In the genomic region with DNA sequence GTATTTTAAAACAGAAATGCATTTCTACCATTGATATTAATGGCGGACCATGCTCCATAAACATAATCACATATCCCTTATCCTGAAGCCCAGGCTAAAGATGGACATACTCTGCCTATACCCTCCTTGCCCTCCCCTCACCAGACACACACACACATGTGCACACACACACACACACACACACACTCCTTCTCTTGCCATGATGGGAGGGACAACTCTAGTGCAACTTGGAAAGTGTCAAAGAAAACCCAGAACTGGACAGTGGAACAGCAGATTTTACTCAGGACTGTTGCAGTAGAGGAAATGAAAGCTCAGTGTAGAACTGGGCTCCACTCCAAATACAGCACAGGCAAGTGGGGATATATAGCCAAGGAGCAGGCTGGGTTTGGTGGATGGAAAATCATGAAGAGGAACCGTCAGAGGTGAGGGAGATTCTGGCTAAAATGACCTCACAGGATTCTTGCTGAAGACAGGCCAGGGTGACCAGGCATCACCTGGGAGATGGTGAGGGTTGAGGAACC, we compare ENCODE assay signal across 17 cellular contexts. TPM values are rescaled to one million over a fixed set of nuclear protein-coding genes. Genes with fewer than 3 reads are reported as not detected.
DNase-seq lines count a peak whose midpoint lies in the region; ATAC-seq, FAIRE-seq and TF ChIP-seq lines count a peak whose summit lies in the region.
"Had no signal": no experiment of that assay in that cellular context is flagged by ENCODE, and none has a peak within 500 bp of the region (broad histone marks: within the 10 kb centered on the region; RNA-seq: fewer than 3 reads in every experiment).

No MANE protein-coding gene starts in this region.

- peaks cover 13% of the 10 kb centered on the region for H3K9me3 Mint-ChIP-seq in glutamatergic neuron (ENCODE audit: unreplicated experiment)
- no peaks in the 10 kb centered on the region for H3K9me3 Mint-ChIP-seq in activated naive CD4-positive, alpha-beta T cell treated with anti-CD3 and anti-CD28 coated beads for 36 hours

- H3K27me3 ChIP-seq in gastrocnemius medialis: no peaks in the 10 kb centered on the region
- H3K27me3 ChIP-seq: breast epithelium had no signal

- peaks cover 54% of the 10 kb centered on the region for H3K4me1 Mint-ChIP-seq in glutamatergic neuron (ENCODE audit: low read depth, unreplicated experiment)
- peaks cover 9% of the 10 kb centered on the region for H3K4me1 Mint-ChIP-seq in activated naive CD4-positive, alpha-beta T cell treated with anti-CD3 and anti-CD28 coated beads for 36 hours (ENCODE audit: low read depth)

- no peak for TF ChIP-seq POLR2A in gastrocnemius medialis (IDR thresholded peaks at IDR 0.05)

- DNase-seq in GM19239 (ENCODE audit: insufficient read length, low spot score): no peak
- DNase-seq in astrocyte of the cerebellum (ENCODE audit: low read depth): peak; percentile 41
- no peak for DNase-seq in glutamatergic neuron
- DNase-seq in pulmonary artery endothelial cell (ENCODE audit: low read depth, low spot score): peak; percentile 8
- DNase-seq in activated naive CD4-positive, alpha-beta T cell treated with anti-CD3 and anti-CD28 coated beads for 36 hours: no peak
- no peak for DNase-seq in stimulated activated naive CD4-positive, alpha-beta T cell treated with Interleukin-2 at 50 U/mL for 16 hours (lab: John Stamatoyannopoulos, UW)
- DNase-seq in gastrocnemius medialis: no peak
- DNase-seq: activated CD4-positive, alpha-beta T cell treated with anti-CD3 and anti-CD28 coated beads, Interleukin-2, amount 50 U/mL, for 4 hours; NCI-H1048; NCI-H510A treated with DMSO at 0.1 percent for 48 hours; stimulated activated CD4-positive, alpha-beta T cell treated with anti-CD3 and anti-CD28 coated beads, Interleukin-4, amount 100 ng/mL, for 4 hours; stimulated activated naive CD4-positive, alpha-beta T cell; T1000 had no signal

- no peak overlapping the region for H3K4me3 ChIP-seq in astrocyte of the cerebellum (ENCODE audit: low read depth, low read length)
- H3K4me3 ChIP-seq in gastrocnemius medialis: no peak overlapping the region
- H3K4me3 ChIP-seq: breast epithelium had no signal

- H3K9me3 ChIP-seq in gastrocnemius medialis: no peaks in the 10 kb centered on the region
- H3K9me3 ChIP-seq: breast epithelium had no signal

- CTCF ChIA-PET in activated naive CD4-positive, alpha-beta T cell treated with anti-CD3 and anti-CD28 coated beads for 36 hours (lab: Charles Lee): no interaction called here

- peak overlapping the region; percentile 31 for H3K4me3 Mint-ChIP-seq in glutamatergic neuron (ENCODE audit: unreplicated experiment)
- no peak overlapping the region for H3K4me3 Mint-ChIP-seq in activated naive CD4-positive, alpha-beta T cell treated with anti-CD3 and anti-CD28 coated beads for 36 hours

- ATAC-seq in HG03520 (IDR thresholded peaks at IDR 0.05; ENCODE audit: unreplicated experiment) (no peak), gastrocnemius medialis (no peak)

- peak; percentile 48 for FAIRE-seq in GM19239 (lab: Jason Lieb, UNC)
- FAIRE-seq: GM18507, HTR-8/SVneo had no signal

- peaks cover 4 to 10% of the 10 kb centered on the region in 2 donors for H3K4me1 ChIP-seq in gastrocnemius medialis
- H3K4me1 ChIP-seq: breast epithelium had no signal

- peak overlapping the region; percentile 56 for H3K27ac Mint-ChIP-seq in glutamatergic neuron (ENCODE audit: unreplicated experiment)
- H3K27ac Mint-ChIP-seq in activated naive CD4-positive, alpha-beta T cell treated with anti-CD3 and anti-CD28 coated beads for 36 hours: no peak overlapping the region

- no peaks in the 10 kb centered on the region for H3K36me3 Mint-ChIP-seq in glutamatergic neuron (ENCODE audit: unreplicated experiment)
- no peaks in the 10 kb centered on the region for H3K36me3 Mint-ChIP-seq in activated naive CD4-positive, alpha-beta T cell treated with anti-CD3 and anti-CD28 coated beads for 36 hours (ENCODE audit: low read depth)

- no peaks in the 10 kb centered on the region for H3K36me3 ChIP-seq in gastrocnemius medialis
- H3K36me3 ChIP-seq: breast epithelium had no signal

- no peak for TF ChIP-seq CTCF in astrocyte of the cerebellum (IDR thresholded peaks at IDR 0.05; ENCODE audit: low read depth, low read length, missing control alignments)
- no peak for TF ChIP-seq CTCF in glutamatergic neuron (IDR thresholded peaks at IDR 0.05; ENCODE audit: partially characterized antibody, unreplicated experiment)
- no peak for TF ChIP-seq CTCF in gastrocnemius medialis (IDR thresholded peaks at IDR 0.05 in 4 of 5, conservative IDR thresholded peaks at IDR 0.05 in 1 of 5)

- H3K27ac ChIP-seq in gastrocnemius medialis: no peak overlapping the region

- in situ Hi-C loops in astrocyte of the cerebellum (cut with HindIII; ENCODE audit: low sequenced_read_pairs): no loop called here
- in situ Hi-C loops in gastrocnemius medialis (cut with MboI; ENCODE audit: low sequenced_read_pairs in 4 of 4): no loop called here

- intact Hi-C loops in activated naive CD4-positive, alpha-beta T cell treated with anti-CD3 and anti-CD28 coated beads for 36 hours (cut with micrococcal nuclease): no loop called here
- intact Hi-C loops in gastrocnemius medialis (cut with DNase I; ENCODE audit: low total_unique reads): no loop called here

- peaks cover 2% of the 10 kb centered on the region for H3K27me3 Mint-ChIP-seq in glutamatergic neuron (ENCODE audit: unreplicated experiment)
- H3K27me3 Mint-ChIP-seq in activated naive CD4-positive, alpha-beta T cell treated with anti-CD3 and anti-CD28 coated beads for 36 hours (ENCODE audit: low read depth): peaks cover 16% of the 10 kb centered on the region

RNA-seq across cellular contexts. Expression of gene TNFRSF19, which starts 40.8 kb away (rescaled TPM):
- total RNA-seq in glutamatergic neuron (ENCODE audit: unreplicated experiment) (188 TPM), pulmonary artery endothelial cell (0.07 and 0.53 TPM in 2 replicates), gastrocnemius medialis (1 to 10 TPM in 2 of 4 donors, under 1 TPM in 2; 0.51 to 1.5 (median 1.0) TPM)
- not detected for total RNA-seq in activated naive CD4-positive, alpha-beta T cell treated with anti-CD3 and anti-CD28 coated beads for 36 hours

Comparison
In these comparisons a context has a peak if more than half of its experiments do, and no peak if none do; other contexts are left out.
1. DNase-seq: peak in astrocyte of the cerebellum (single experiment) and pulmonary artery endothelial cell (single experiment); none in GM19239 (single experiment), glutamatergic neuron (single experiment), activated naive CD4-positive, alpha-beta T cell treated with anti-CD3 and anti-CD28 coated beads for 36 hours (single experiment), stimulated activated naive CD4-positive, alpha-beta T cell treated with Interleukin-2 at 50 U/mL for 16 hours (single experiment) and gastrocnemius medialis (0 of 2).
2. RNA of gene TNFRSF19, which starts 40.8 kb away (total RNA-seq): 188 TPM in glutamatergic neuron (single experiment); 0.51 to 1.5 TPM in gastrocnemius medialis, 0.07 to 0.53 TPM in pulmonary artery endothelial cell and not detected in activated naive CD4-positive, alpha-beta T cell treated with anti-CD3 and anti-CD28 coated beads for 36 hours; every median in the first group is over 10 times any median in the second.